ENCODE assay signal across 9 cellular contexts in the genomic region with DNA sequence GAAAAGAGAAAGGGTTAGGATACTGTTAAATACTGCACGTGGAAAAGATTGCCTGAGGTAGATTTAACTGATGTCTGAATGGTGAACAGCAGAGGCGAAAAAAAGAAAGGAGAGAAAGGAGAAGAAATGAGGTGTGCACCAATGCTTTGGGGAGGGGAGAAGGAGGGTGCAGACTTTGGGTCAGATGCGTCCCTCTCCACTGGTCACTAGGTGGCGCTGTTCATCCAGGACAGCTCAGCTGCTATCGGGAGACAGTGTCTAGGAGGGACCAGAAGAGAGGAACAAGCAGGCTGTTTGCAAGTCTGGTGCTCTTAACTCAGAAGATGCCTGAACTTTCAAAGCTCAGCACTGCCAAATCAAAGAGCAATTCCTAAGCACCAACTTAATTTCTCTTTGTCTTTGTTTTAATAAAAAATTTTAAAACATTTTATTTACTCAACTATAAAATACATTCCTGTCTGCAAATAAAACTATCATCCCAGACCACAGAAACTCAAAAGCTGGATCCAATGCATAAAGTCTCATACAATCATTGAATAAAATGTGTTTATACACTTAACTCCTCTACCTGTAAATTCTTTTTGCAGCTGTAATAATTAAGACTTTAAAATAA.
DNase-seq lines count a peak whose midpoint lies in the region; ATAC-seq, FAIRE-seq and TF ChIP-seq lines count a peak whose summit lies in the region.
"Had no signal": no experiment of that assay in that cellular context is flagged by ENCODE, and none has a peak within 500 bp of the region (broad histone marks: within the 10 kb centered on the region; RNA-seq: fewer than 3 reads in every experiment).

No MANE protein-coding gene starts in this region.

- no peak overlapping the region for H2BK120ac ChIP-seq in H1 (replicated peaks; ENCODE audit: low read depth, low read length)
- no peak overlapping the region for H2BK120ac ChIP-seq in mesenchymal stem cell (ENCODE audit: low read depth, low read length)

- H2AK5ac ChIP-seq in H1 (ENCODE audit: low read depth, low read length) (no peak overlapping the region), mesenchymal stem cell (ENCODE audit: low read length, severe bottlenecking) (no peak overlapping the region)

- no peaks in the 10 kb centered on the region for H3K23me2 ChIP-seq in H1 (ENCODE audit: low read depth, low read length)

- H3K36me3 ChIP-seq in H1 (ENCODE audit: control insufficient read depth in 2 of 4, insufficient read depth in 4 of 4, low read length in 3 of 4) (peaks cover 0 to 4% (median 1%) of the 10 kb centered on the region in 4 experiments; a peak in 2 of 8 replicates), mesenchymal stem cell (ENCODE audit: control insufficient read depth in 1 of 2, insufficient read depth in 2 of 2, low read depth in 1 of 2, low read length in 2 of 2) (no peaks in the 10 kb centered on the region)

- H3K27me3 ChIP-seq in H1 (replicated peaks in 1 of 4; ENCODE audit: control insufficient read depth in 3 of 4, extremely low read depth in 1 of 4, insufficient read depth in 3 of 4, low read length in 3 of 4): no peaks in the 10 kb centered on the region
- peaks cover 0 to 19% of the 10 kb centered on the region in 2 experiments for H3K27me3 ChIP-seq in mesenchymal stem cell (ENCODE audit: control insufficient read depth in 1 of 2, insufficient read depth in 1 of 2, low read length in 2 of 2)

- no peak overlapping the region for H3K4me3 ChIP-seq in H1 (ENCODE audit: extremely low read depth in 1 of 4, insufficient read depth in 2 of 4, low read depth in 3 of 4, low read length in 4 of 4)
- H3K4me3 ChIP-seq in mesenchymal stem cell (ENCODE audit: insufficient read depth in 1 of 2, low read depth in 1 of 2, low read length in 2 of 2): no peak overlapping the region

- no peaks in the 10 kb centered on the region for H3K4me1 Mint-ChIP-seq in activated B cell treated with CpG ODN at 0.5 μM for 24 hours
- H3K4me1 Mint-ChIP-seq in stimulated activated effector memory CD8-positive, alpha-beta T cell treated with anti-CD3 and anti-CD28 coated beads, Interleukin-12 subunit alpha, Interleukin-12 subunit beta, amount 100 ng/mL, for 72 hours: no peaks in the 10 kb centered on the region

- H4K5ac ChIP-seq in H1 (ENCODE audit: insufficient read length, low read depth, low read length): no peak overlapping the region

- H3K4ac ChIP-seq in H1 (replicated peaks; ENCODE audit: insufficient read length, low read depth, low read length) (no peak overlapping the region), mesenchymal stem cell (ENCODE audit: low read depth in 1 of 2, low read length in 2 of 2) (no peak overlapping the region)

- intact Hi-C loops in activated B cell treated with CpG ODN at 0.5 μM for 24 hours (cut with micrococcal nuclease): loop anchor here (1.0 kb wide), 2 partner anchors 72 to 227 kb away; no protein-coding TSS in a partner anchor

- TF ChIP-seq RAD21 in H1 (IDR thresholded peaks at IDR 0.05 in 1 of 2, conservative IDR thresholded peaks at IDR 0.05 in 1 of 2; ENCODE audit: low read depth in 2 of 2, low read length in 2 of 2): peak; percentile 96 to 99

- peaks cover 6% of the 10 kb centered on the region for H3K9me3 Mint-ChIP-seq in activated B cell treated with CpG ODN at 0.5 μM for 24 hours
- H3K9me3 Mint-ChIP-seq in stimulated activated effector memory CD8-positive, alpha-beta T cell treated with anti-CD3 and anti-CD28 coated beads, Interleukin-12 subunit alpha, Interleukin-12 subunit beta, amount 100 ng/mL, for 72 hours: peaks cover 3% of the 10 kb centered on the region
- H3K9me3 Mint-ChIP-seq: T-helper 1 cell treated with Interleukin-12 subunit alpha and Interleukin-12 subunit beta and Interleukin-4 antibody, amounts not matched to agents 30 μg/mL and 1 μg/mL, for 36 hours had no signal

- TF ChIP-seq CTCF in C4-2B (conservative IDR thresholded peaks at IDR 0.05): peak; percentile 94
- no peak for TF ChIP-seq CTCF in activated B cell treated with CpG ODN at 0.5 μM for 24 hours (IDR thresholded peaks at IDR 0.05)
- peak; percentile 91 to 100 (median 100) for TF ChIP-seq CTCF in H1 (IDR thresholded peaks at IDR 0.05; ENCODE audit: control extremely low read depth in 1 of 3, insufficient read depth in 1 of 3, low read depth in 1 of 3, low read length in 3 of 3)

- H2BK12ac ChIP-seq in H1 (ENCODE audit: low read depth, low read length) (no peak overlapping the region), mesenchymal stem cell (ENCODE audit: low read length in 2 of 2) (no peak overlapping the region)

- no peak overlapping the region for H4K91ac ChIP-seq in H1 (replicated peaks; ENCODE audit: insufficient read length, low read length)
- H4K91ac ChIP-seq in mesenchymal stem cell (ENCODE audit: low read length): no peak overlapping the region

- no peak overlapping the region for H4K8ac ChIP-seq in H1 (ENCODE audit: extremely low read depth, insufficient read depth, low read length)
- no peak overlapping the region for H4K8ac ChIP-seq in mesenchymal stem cell (ENCODE audit: low read length)

- H3K4me3 Mint-ChIP-seq in activated B cell treated with CpG ODN at 0.5 μM for 24 hours: no peak overlapping the region
- no peak overlapping the region for H3K4me3 Mint-ChIP-seq in stimulated activated effector memory CD8-positive, alpha-beta T cell treated with anti-CD3 and anti-CD28 coated beads, Interleukin-12 subunit alpha, Interleukin-12 subunit beta, amount 100 ng/mL, for 72 hours
- H3K4me3 Mint-ChIP-seq: T-helper 1 cell treated with Interleukin-12 subunit alpha and Interleukin-12 subunit beta and Interleukin-4 antibody, amounts not matched to agents 30 μg/mL and 1 μg/mL, for 36 hours had no signal

- H3K18ac ChIP-seq in H1 (ENCODE audit: extremely low read depth, low read length) (no peak overlapping the region), mesenchymal stem cell (ENCODE audit: low read depth in 1 of 2, low read length in 2 of 2) (no peak overlapping the region)

- H3K27ac Mint-ChIP-seq in activated B cell treated with CpG ODN at 0.5 μM for 24 hours: no peak overlapping the region
- no peak overlapping the region for H3K27ac Mint-ChIP-seq in stimulated activated effector memory CD8-positive, alpha-beta T cell treated with anti-CD3 and anti-CD28 coated beads, Interleukin-12 subunit alpha, Interleukin-12 subunit beta, amount 100 ng/mL, for 72 hours
- H3K27ac Mint-ChIP-seq: T-helper 1 cell treated with Interleukin-12 subunit alpha and Interleukin-12 subunit beta and Interleukin-4 antibody, amounts not matched to agents 30 μg/mL and 1 μg/mL, for 36 hours had no signal

- H3K23ac ChIP-seq in H1 (ENCODE audit: insufficient read length): no peak overlapping the region
- no peak overlapping the region for H3K23ac ChIP-seq in mesenchymal stem cell (ENCODE audit: low read length in 2 of 2)

- H2AFZ ChIP-seq in H1 (ENCODE audit: low read length) (no peak overlapping the region), mesenchymal stem cell (ENCODE audit: low read depth, low read length) (no peak overlapping the region)

- no peaks in the 10 kb centered on the region for H3K79me2 ChIP-seq in H1 (ENCODE audit: control insufficient read depth in 1 of 2, insufficient read depth in 2 of 2, low read length in 2 of 2)

- no peak for TF ChIP-seq POLR2A in H1 (IDR thresholded peaks at IDR 0.05; ENCODE audit: control extremely low read depth in 1 of 2, low read depth in 2 of 2, low read length in 2 of 2)

- no peak overlapping the region for H2BK20ac ChIP-seq in H1 (ENCODE audit: low read length)

- H3K27ac ChIP-seq in C4-2B: no peak overlapping the region
- H3K27ac ChIP-seq in H1 (ENCODE audit: low read depth, low read length): no peak overlapping the region
- H3K27ac ChIP-seq in mesenchymal stem cell (ENCODE audit: low read length, poor library complexity, severe bottlenecking): no peak overlapping the region

- H3K9ac ChIP-seq in H1 (replicated peaks in 1 of 4; ENCODE audit: extremely low read depth in 1 of 4, low read depth in 3 of 4, low read length in 3 of 4) (no peak overlapping the region), mesenchymal stem cell (ENCODE audit: low read length) (no peak overlapping the region)

- H3K14ac ChIP-seq in H1 (ENCODE audit: insufficient read length) (no peak overlapping the region), mesenchymal stem cell (ENCODE audit: low read length in 2 of 2) (no peak overlapping the region)

- ATAC-seq in GM18870 (IDR thresholded peaks at IDR 0.05; ENCODE audit: unreplicated experiment): peak; percentile 88
- ATAC-seq in HG03135 (IDR thresholded peaks at IDR 0.05; ENCODE audit: unreplicated experiment): peak; percentile 81
- peak; percentile 64 for ATAC-seq in activated B cell treated with CpG ODN at 0.5 μM for 24 hours (ENCODE audit: low read depth)
- peak; percentile 88 for ATAC-seq in stimulated activated effector memory CD8-positive, alpha-beta T cell treated with anti-CD3 and anti-CD28 coated beads, Interleukin-12 subunit alpha, Interleukin-12 subunit beta, amount 100 ng/mL, for 72 hours

- H3K79me1 ChIP-seq in H1 (ENCODE audit: low read depth, low read length): no peaks in the 10 kb centered on the region
- H3K79me1 ChIP-seq in mesenchymal stem cell (replicated peaks; ENCODE audit: low read length, poor library complexity, severe bottlenecking): no peaks in the 10 kb centered on the region

- no peak for TF ChIP-seq EP300 in H1 (IDR thresholded peaks at IDR 0.05; ENCODE audit: borderline replicate concordance in 1 of 2, low read depth in 2 of 2, low read length in 2 of 2)

- POLR2A ChIA-PET in activated B cell treated with CpG ODN at 0.5 μM for 24 hours (lab: Charles Lee): interaction anchor here (0.6 kb wide), 1 partner anchor 124 kb away, joined by 3 read pairs; no protein-coding TSS in a partner anchor
- POLR2A ChIA-PET in H1 (lab: Charles Lee; ENCODE audit: partially characterized antibody): interaction anchor here (0.7 to 1.3 kb wide), 4 partner anchors 13 to 144 kb away, joined by 3 to 6 read pairs (median 4); no protein-coding TSS in a partner anchor

- H3K36me3 Mint-ChIP-seq in activated B cell treated with CpG ODN at 0.5 μM for 24 hours (ENCODE audit: low read depth): peaks cover 3% of the 10 kb centered on the region
- H3K36me3 Mint-ChIP-seq in stimulated activated effector memory CD8-positive, alpha-beta T cell treated with anti-CD3 and anti-CD28 coated beads, Interleukin-12 subunit alpha, Interleukin-12 subunit beta, amount 100 ng/mL, for 72 hours: no peaks in the 10 kb centered on the region

- H2BK5ac ChIP-seq in H1 (ENCODE audit: low read depth, low read length): no peak overlapping the region
- no peak overlapping the region for H2BK5ac ChIP-seq in mesenchymal stem cell (ENCODE audit: low read depth, low read length, poor library complexity, severe bottlenecking)

- peaks cover 38% of the 10 kb centered on the region for H3K27me3 Mint-ChIP-seq in activated B cell treated with CpG ODN at 0.5 μM for 24 hours

- H3K4me2 ChIP-seq in H1 (ENCODE audit: insufficient read depth in 1 of 2, low read depth in 2 of 2, low read length in 2 of 2) (no peak overlapping the region), mesenchymal stem cell (ENCODE audit: low read length, poor library complexity, severe bottlenecking) (no peak overlapping the region)

- WGBS in H1 (ENCODE audit: extremely low coverage in 1 of 2, insufficient coverage in 1 of 2, insufficient read length in 1 of 2, insufficient replicate concordance in 2 of 2, low coverage in 1 of 2, low lambda C conversion rate in 2 of 2, missing lambda C conversion rate in 1 of 2), 2 experiments: 9% methylated on average over 5 of the region's 5 CpGs; no CpG with 5 or more reads in 1 of the 2 experiments
- 1% methylated on average over 5 of the region's 5 CpGs for WGBS in mesenchymal stem cell

- CTCF ChIA-PET in activated B cell treated with CpG ODN at 0.5 μM for 24 hours (lab: Charles Lee): interaction anchor here (0.7 to 4.3 kb wide), 6 partner anchors 11 to 131 kb away, joined by 3 to 41 read pairs (median 4); no protein-coding TSS in a partner anchor
- CTCF ChIA-PET in H1 (lab: Charles Lee; ENCODE audit: partially characterized antibody): interaction anchor here (0.6 to 8.2 kb wide), 59 partner anchors 15 to 602 kb away, joined by 3 to 162 read pairs (median 4); a partner anchor contains a TSS

- no peak overlapping the region for H3K56ac ChIP-seq in H1 (replicated peaks; ENCODE audit: insufficient read length, low read depth, low read length)

- DNase-seq in NCI-H2196 treated with DMSO at 0.1 percent for 48 hours (lab: John Stamatoyannopoulos, UW; ENCODE audit: unreplicated experiment) (peak; percentile 15), activated B cell treated with CpG ODN at 0.5 μM for 24 hours (no peak), H1 (ENCODE audit: low read depth in 1 of 2, low spot score in 2 of 2) (peak; percentile 56 to 85), mesenchymal stem cell (peak; percentile 68)
- peak; percentile 52 to 79 for DNase-seq in stimulated activated effector memory CD8-positive, alpha-beta T cell treated with anti-CD3 and anti-CD28 coated beads, Interleukin-12 subunit alpha, Interleukin-12 subunit beta, amount 100 ng/mL, for 72 hours (ENCODE audit: low spot score in 2 of 2)

- H2BK15ac ChIP-seq in H1 (ENCODE audit: low read length): no peak overlapping the region
- no peak overlapping the region for H2BK15ac ChIP-seq in mesenchymal stem cell (ENCODE audit: low read depth, poor library complexity, severe bottlenecking)

- H3K4me1 ChIP-seq in H1 (replicated peaks in 1 of 4; ENCODE audit: control insufficient read depth in 3 of 4, insufficient read depth in 4 of 4, low read length in 3 of 4) (peaks cover 0 to 5% (median 4%) of the 10 kb centered on the region in 4 experiments; a peak in 4 of 7 replicates), mesenchymal stem cell (ENCODE audit: control insufficient read depth, insufficient read depth, low read depth, low read length) (no peaks in the 10 kb centered on the region)

- H3K9me3 ChIP-seq in H1 (ENCODE audit: insufficient read depth in 2 of 2, low read depth in 1 of 2, low read length in 1 of 2) (no peaks in the 10 kb centered on the region), mesenchymal stem cell (ENCODE audit: control insufficient read depth, low read length) (no peaks in the 10 kb centered on the region)

- peak; percentile 98 for FAIRE-seq in H1 (lab: Jason Lieb, UNC)

- H4K20me1 ChIP-seq in H1 (replicated peaks in 1 of 2; ENCODE audit: control insufficient read depth in 1 of 2, insufficient read depth in 2 of 2, low read length in 2 of 2): no peaks in the 10 kb centered on the region
